8 cellular contexts compared by ENCODE assay signal in the genomic region with DNA sequence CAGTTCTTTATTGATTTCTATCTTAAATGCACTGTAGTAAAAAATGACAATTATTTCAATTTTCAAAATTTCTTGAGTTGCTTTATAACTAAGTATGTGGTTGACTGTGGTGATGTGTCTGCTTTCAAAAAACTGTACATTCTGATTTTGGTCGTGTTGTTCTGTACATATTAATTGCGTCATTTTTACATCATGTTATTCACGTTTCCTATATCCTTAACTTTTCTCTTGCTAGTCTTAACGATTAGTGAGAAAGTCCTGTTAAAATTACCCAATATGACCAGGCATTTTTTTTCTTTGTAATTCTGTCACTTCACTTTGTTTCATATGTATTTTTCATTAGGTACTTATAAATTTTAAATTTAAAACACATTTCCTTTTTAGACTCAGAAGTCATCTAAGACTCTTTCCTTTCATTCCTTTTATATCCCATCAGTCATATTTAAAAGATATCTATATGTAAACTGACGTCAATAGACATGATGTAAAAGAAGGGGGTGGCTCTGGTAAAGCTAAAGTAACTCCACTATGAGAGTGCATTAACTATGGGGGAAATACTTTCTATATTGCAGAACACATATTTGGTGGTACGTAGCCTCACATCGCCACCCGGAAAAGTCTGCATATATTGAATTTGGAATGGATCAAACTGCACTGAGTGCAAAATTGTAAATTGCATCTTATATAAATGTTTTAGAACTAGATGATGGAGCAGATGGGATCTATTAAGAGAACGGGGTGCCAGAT. TPM values are rescaled to one million over a fixed set of nuclear protein-coding genes. Genes with fewer than 3 reads are reported as not detected.
DNase-seq lines count a peak whose midpoint lies in the region; ATAC-seq, FAIRE-seq and TF ChIP-seq lines count a peak whose summit lies in the region.

No MANE protein-coding gene starts in this region.

- peak; percentile 14 for DNase-seq in CD1c-positive myeloid dendritic cell (ENCODE audit: extremely low spot score)
- no peak for DNase-seq in LNCaP clone FGC (ENCODE audit: low read depth)
- DNase-seq in chondrocyte (ENCODE audit: low spot score): no peak
- DNase-seq in COLO668 (lab: John Stamatoyannopoulos, UW; ENCODE audit: unreplicated experiment): no peak
- no peak for DNase-seq in HTR-8/SVneo (ENCODE audit: insufficient read length, low spot score)
- no peak for DNase-seq in HuH-7.5 (ENCODE audit: low spot score)

- H3K4me1 Mint-ChIP-seq in chondrocyte (ENCODE audit: low read depth) (peaks cover 35% of the 10 kb centered on the region), nephron (peaks cover 27% of the 10 kb centered on the region)

- no peaks in the 10 kb centered on the region for H3K9me3 Mint-ChIP-seq in chondrocyte (ENCODE audit: low read depth)
- H3K9me3 Mint-ChIP-seq in nephron: no peaks in the 10 kb centered on the region

- H3K27me3 Mint-ChIP-seq in chondrocyte (ENCODE audit: low read depth) (no peaks in the 10 kb centered on the region), nephron (ENCODE audit: low read depth) (peaks cover 13% of the 10 kb centered on the region)

- no peak for ATAC-seq in GM21447 (IDR thresholded peaks at IDR 0.05; ENCODE audit: unreplicated experiment)

- H3K4me3 Mint-ChIP-seq in chondrocyte (ENCODE audit: unreplicated experiment) (peak overlapping the region; percentile 96), nephron (peak overlapping the region; percentile 94 to 97 (median 97))

- no peak for FAIRE-seq in HTR-8/SVneo (lab: Jason Lieb, UNC)

- H3K4me3 ChIP-seq in LNCaP clone FGC (ENCODE audit: low read depth, low read length): peak overlapping the region; percentile 81

- H3K27ac Mint-ChIP-seq in chondrocyte (ENCODE audit: unreplicated experiment): peak overlapping the region; percentile 11
- peak overlapping the region; percentile 98 for H3K27ac Mint-ChIP-seq in nephron

- TF ChIP-seq CTCF in LNCaP clone FGC (IDR thresholded peaks at IDR 0.05; ENCODE audit: control insufficient read depth, extremely low read depth, insufficient read depth) (no peak), chondrocyte (IDR thresholded peaks at IDR 0.05) (no peak), nephron (IDR thresholded peaks at IDR 0.05; ENCODE audit: unreplicated experiment in 3 of 3) (no peak)

- peaks cover 11% of the 10 kb centered on the region for H3K36me3 Mint-ChIP-seq in chondrocyte (ENCODE audit: low read depth)
- peaks cover 12% of the 10 kb centered on the region for H3K36me3 Mint-ChIP-seq in nephron (ENCODE audit: low read depth)

RNA-seq across cellular contexts. Expression of gene COA6, which starts 1.1 kb away (rescaled TPM):
- total RNA-seq in chondrocyte: 16.0 to 25.0 TPM (median 16.1 TPM) in 3 replicates
